In the genomic region with DNA sequence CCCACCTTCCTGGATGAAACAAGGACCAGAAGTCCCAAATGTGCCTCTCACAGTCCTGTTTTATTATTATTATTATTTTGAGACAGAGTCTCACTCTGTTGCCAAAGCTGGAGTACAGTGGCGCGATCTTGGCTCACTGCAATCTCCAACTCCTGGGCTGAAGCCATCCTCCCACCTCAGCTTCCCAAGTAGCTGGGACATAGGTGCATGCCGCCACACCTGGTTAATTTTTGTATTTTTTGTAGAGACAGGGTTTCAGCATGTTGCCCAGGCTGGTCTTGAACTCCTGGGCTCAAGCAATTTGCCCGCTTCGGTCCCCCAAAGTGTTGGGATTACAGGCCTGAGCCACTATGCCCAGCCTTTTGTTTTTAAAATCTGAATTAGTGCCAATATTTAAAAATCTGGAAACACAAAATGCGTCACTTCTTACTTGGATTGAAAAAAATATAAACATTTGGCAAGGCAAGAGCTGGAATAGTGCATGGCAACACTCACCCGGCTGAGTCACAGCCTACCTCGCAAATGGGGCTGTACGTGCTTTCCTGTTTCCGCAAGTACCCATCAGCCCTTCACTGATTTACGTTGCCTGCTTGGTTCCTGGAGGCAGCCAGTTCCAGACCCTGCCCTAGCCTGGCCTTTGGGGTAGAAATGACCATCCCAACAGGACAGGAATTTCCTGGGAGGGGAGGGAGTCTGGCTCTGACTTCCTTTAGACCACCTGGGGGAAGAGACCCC, we compare ENCODE assay signal across 9 cellular contexts. TPM values are rescaled to one million over a fixed set of nuclear protein-coding genes. Genes with fewer than 3 reads are reported as not detected.
DNase-seq lines count a peak whose midpoint lies in the region; ATAC-seq and TF ChIP-seq lines count a peak whose summit lies in the region.
"Had no signal": no experiment of that assay in that cellular context is flagged by ENCODE, and none has a peak within 500 bp of the region (broad histone marks: within the 10 kb centered on the region; RNA-seq: fewer than 3 reads in every experiment).

No MANE protein-coding gene starts in this region.

- no peak for DNase-seq in CD4-positive, alpha-beta T cell
- DNase-seq in SK-N-SH (no peak), fibroblast of the conjunctiva (ENCODE audit: low read depth) (peak; percentile 80), psoas muscle (no peak), NOMO-1 treated with DMSO at 0.1 percent for 48 hours (lab: John Stamatoyannopoulos, UW; ENCODE audit: unreplicated experiment) (no peak), NCI-H446 treated with DMSO at 0.1 percent for 48 hours (lab: John Stamatoyannopoulos, UW) (no peak)
- DNase-seq: activated CD4-positive, alpha-beta T cell treated with anti-CD3 and anti-CD28 coated beads, Interleukin-2, amount 50 U/mL, for 4 hours had no signal

- CTCF ChIA-PET in CD4-positive, alpha-beta T cell (lab: Charles Lee), result interaction anchor here (1.3 kb wide), 1 partner anchor 114 kb away, joined by 3 read pairs; no protein-coding TSS in a partner anchor
- CTCF ChIA-PET in SK-N-SH (lab: Yijun Ruan, JAX), result interaction anchor here (1.1 to 1.4 kb wide), 5 partner anchors 10 to 146 kb away, joined by 3 to 5 read pairs (median 3); a partner anchor contains a TSS

- H3K4me2 ChIP-seq in SK-N-SH, result peak overlapping the region; percentile 52

- 59% methylated on average over 11 of the region's 11 CpGs for WGBS in SK-N-SH (ENCODE audit: low lambda C conversion rate)
- 54 to 59% (median 57%) methylated on average over 11 of the region's 11 CpGs for WGBS in psoas muscle, 3 donors

- no peak overlapping the region for H3K4me3 ChIP-seq in SK-N-SH (ENCODE audit: low read depth in 2 of 2, low read length in 1 of 2)
- no peak overlapping the region for H3K4me3 ChIP-seq in psoas muscle

- H3K27me3 Mint-ChIP-seq in CD4-positive, alpha-beta T cell, result no peaks in the 10 kb centered on the region

- H3K79me2 ChIP-seq in SK-N-SH (ENCODE audit: insufficient read depth), result peaks cover 22% of the 10 kb centered on the region

- H3K36me3 ChIP-seq in SK-N-SH (replicated peaks in 1 of 2; ENCODE audit: control insufficient read depth in 1 of 2, insufficient read depth in 2 of 2, low read length in 1 of 2) (no peaks in the 10 kb centered on the region), psoas muscle (ENCODE audit: insufficient read depth in 1 of 2, low read depth in 1 of 2) (no peaks in the 10 kb centered on the region)

- H3K9me2 ChIP-seq in SK-N-SH, result no peaks in the 10 kb centered on the region

- no peaks in the 10 kb centered on the region; the same call in 1 of the 2 replicates for H4K20me1 ChIP-seq in SK-N-SH (ENCODE audit: insufficient read depth)

- TF ChIP-seq CTCF in CD4-positive, alpha-beta T cell (IDR thresholded peaks at IDR 0.05), result no peak
- TF ChIP-seq CTCF in SK-N-SH (IDR thresholded peaks at IDR 0.05) (no peak), psoas muscle (IDR thresholded peaks at IDR 0.05) (no peak)

- H3K27ac Mint-ChIP-seq in CD4-positive, alpha-beta T cell, result peak overlapping the region; percentile 54

- H3K9me3 ChIP-seq in CD4-positive, alpha-beta T cell (ENCODE audit: control insufficient read depth, low read length), result no peaks in the 10 kb centered on the region
- H3K9me3 ChIP-seq in SK-N-SH (no peaks in the 10 kb centered on the region), psoas muscle (no peaks in the 10 kb centered on the region)

- H3K9ac ChIP-seq in SK-N-SH, result peak overlapping the region; percentile 59

- peaks cover 17% of the 10 kb centered on the region for H3F3A ChIP-seq in SK-N-SH (replicated peaks; ENCODE audit: insufficient read depth)

- no peaks in the 10 kb centered on the region for H3K36me3 Mint-ChIP-seq in CD4-positive, alpha-beta T cell (ENCODE audit: low read depth)

- no peaks in the 10 kb centered on the region for H3K9me3 Mint-ChIP-seq in CD4-positive, alpha-beta T cell

- intact Hi-C loops in CD4-positive, alpha-beta T cell (cut with DNase I, micrococcal nuclease), result loop anchor here in 1 of 2 experiments (5.0 to 10.0 kb wide), 2 partner anchors 58 to 100 kb away; a partner anchor contains a TSS
- intact Hi-C loops in psoas muscle (cut with DNase I), result no loop called here

- TF ChIP-seq EP300 in SK-N-SH (IDR thresholded peaks at IDR 0.05; ENCODE audit: borderline replicate concordance in 1 of 2, low read depth in 1 of 2, low read length in 1 of 2), result peak in 1 of 2 experiments; percentile 9; a peak in 1 of 4 replicates

- peaks cover 28 to 38% of the 10 kb centered on the region in 2 experiments for H3K4me1 ChIP-seq in SK-N-SH (ENCODE audit: control insufficient read depth in 1 of 2, insufficient read depth in 2 of 2, low read depth in 1 of 2, low read length in 1 of 2)
- peaks cover 44% of the 10 kb centered on the region for H3K4me1 ChIP-seq in psoas muscle

- ATAC-seq in CD4-positive, alpha-beta T cell (ENCODE audit: poor library complexity), result no peak
- ATAC-seq in psoas muscle, result no peak
- no peak for ATAC-seq in HG02798 (IDR thresholded peaks at IDR 0.05; ENCODE audit: poor library complexity, unreplicated experiment)
- ATAC-seq in HG03457 (IDR thresholded peaks at IDR 0.05; ENCODE audit: unreplicated experiment), result no peak

- TF ChIP-seq RAD21 in SK-N-SH (IDR thresholded peaks at IDR 0.05; ENCODE audit: low read length), result no peak

- no peak overlapping the region for H3K27ac ChIP-seq in CD4-positive, alpha-beta T cell (ENCODE audit: low read depth, low read length)
- H3K27ac ChIP-seq in SK-N-SH (ENCODE audit: low read depth in 2 of 2, low read length in 1 of 2), result peak overlapping the region; percentile 28 to 98; a peak in 3 of 4 replicates
- peak overlapping the region; percentile 93 for H3K27ac ChIP-seq in psoas muscle

- H2AFZ ChIP-seq in SK-N-SH (ENCODE audit: low read depth), result peak overlapping the region; percentile 94

- H3K4me3 Mint-ChIP-seq in CD4-positive, alpha-beta T cell, result no peak overlapping the region

- POLR2A ChIA-PET in CD4-positive, alpha-beta T cell (lab: Charles Lee), result no interaction called here
- POLR2A ChIA-PET in SK-N-SH (lab: Yijun Ruan, JAX), result no interaction called here

- H3K4me1 Mint-ChIP-seq in CD4-positive, alpha-beta T cell (ENCODE audit: low read depth), result no peaks in the 10 kb centered on the region

- H3K27me3 ChIP-seq in CD4-positive, alpha-beta T cell (ENCODE audit: control insufficient read depth, insufficient read depth, low read length), result no peaks in the 10 kb centered on the region
- H3K27me3 ChIP-seq in SK-N-SH (ENCODE audit: insufficient read depth) (no peaks in the 10 kb centered on the region), psoas muscle (ENCODE audit: insufficient read depth in 3 of 3, low read length in 2 of 3) (no peaks in the 10 kb centered on the region)

TF ChIP-seq in SK-N-SH, 30 proteins besides CTCF, POLR2A, EP300 and RAD21 (continues in another document):
- TF ChIP-seq, protein P1, sequence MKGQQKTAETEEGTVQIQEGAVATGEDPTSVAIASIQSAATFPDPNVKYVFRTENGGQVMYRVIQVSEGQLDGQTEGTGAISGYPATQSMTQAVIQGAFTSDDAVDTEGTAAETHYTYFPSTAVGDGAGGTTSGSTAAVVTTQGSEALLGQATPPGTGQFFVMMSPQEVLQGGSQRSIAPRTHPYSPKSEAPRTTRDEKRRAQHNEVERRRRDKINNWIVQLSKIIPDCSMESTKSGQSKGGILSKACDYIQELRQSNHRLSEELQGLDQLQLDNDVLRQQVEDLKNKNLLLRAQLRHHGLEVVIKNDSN (IDR thresholded peaks at IDR 0.05; ENCODE audit: borderline replicate concordance, low read depth), result no peak
- TF ChIP-seq POLR2AphosphoS5 (IDR thresholded peaks at IDR 0.05; ENCODE audit: low read depth, low read length) (peak; percentile 48; the same call in 1 of the 2 replicates), GABPA (IDR thresholded peaks at IDR 0.05; ENCODE audit: low read depth) (peak; percentile 56), NFIC (IDR thresholded peaks at IDR 0.05; ENCODE audit: borderline replicate concordance) (peak; percentile 67; the same call in 1 of the 2 replicates), EZH2phosphoT487 (IDR thresholded peaks at IDR 0.05; ENCODE audit: borderline replicate concordance, low read depth) (no peak), FOSL2 (IDR thresholded peaks at IDR 0.05; ENCODE audit: borderline replicate concordance, low read depth) (peak; percentile 80), TAF1 (IDR thresholded peaks at IDR 0.05; ENCODE audit: borderline replicate concordance, low read depth, low read length) (peak; percentile 19; the same call in 1 of the 2 replicates), ELF1 (IDR thresholded peaks at IDR 0.05) (peak; percentile 56)
- TF ChIP-seq, protein P2, sequence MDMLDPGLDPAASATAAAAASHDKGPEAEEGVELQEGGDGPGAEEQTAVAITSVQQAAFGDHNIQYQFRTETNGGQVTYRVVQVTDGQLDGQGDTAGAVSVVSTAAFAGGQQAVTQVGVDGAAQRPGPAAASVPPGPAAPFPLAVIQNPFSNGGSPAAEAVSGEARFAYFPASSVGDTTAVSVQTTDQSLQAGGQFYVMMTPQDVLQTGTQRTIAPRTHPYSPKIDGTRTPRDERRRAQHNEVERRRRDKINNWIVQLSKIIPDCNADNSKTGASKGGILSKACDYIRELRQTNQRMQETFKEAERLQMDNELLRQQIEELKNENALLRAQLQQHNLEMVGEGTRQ (IDR thresholded peaks at IDR 0.05; ENCODE audit: borderline replicate concordance, low read depth, low read length), result no peak
- TF ChIP-seq, protein P3, sequence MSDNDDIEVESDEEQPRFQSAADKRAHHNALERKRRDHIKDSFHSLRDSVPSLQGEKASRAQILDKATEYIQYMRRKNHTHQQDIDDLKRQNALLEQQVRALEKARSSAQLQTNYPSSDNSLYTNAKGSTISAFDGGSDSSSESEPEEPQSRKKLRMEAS (IDR thresholded peaks at IDR 0.05; ENCODE audit: low read depth), result peak; percentile 72; the same call in 1 of the 2 replicates

RNA-seq across cellular contexts. Expression of a gene that starts 6.3 kb away (rescaled TPM):
- 1 to 10 TPM; 1.2 to 1.3 TPM for total RNA-seq in CD4-positive, alpha-beta T cell
- polyA plus RNA-seq in SK-N-SH (2012; rRNA removed) (3.0 and 4.0 TPM in 2 replicates), psoas muscle (10 to 100 TPM in 1 of 3 donors, 1 to 10 TPM in 2; 1.9 to 10.5 (median 2.2) TPM)
- polyA plus RNA-seq in SK-N-SH (2012; cell fraction: cytosol; rRNA removed), result 1.8 and 2.6 TPM in 2 replicates
- polyA plus RNA-seq in SK-N-SH (2012; cell fraction: nucleus; rRNA removed), result 6.6 and 8.2 TPM in 2 replicates
- total RNA-seq in psoas muscle, result 1 to 10 TPM; 1.6 to 3.2 (median 1.9) TPM

RNA-seq across cellular contexts. Expression of a gene that starts 56.6 kb away (rescaled TPM):
- 10 to 100 TPM; 12.8 to 13.0 TPM for total RNA-seq in CD4-positive, alpha-beta T cell
- polyA plus RNA-seq in SK-N-SH (2012; rRNA removed) (2.2 and 2.5 TPM in 2 replicates), psoas muscle (1 to 10 TPM; 1.0 to 4.8 (median 2.2) TPM)
- polyA plus RNA-seq in SK-N-SH (2012; cell fraction: cytosol; rRNA removed), result 1.0 and 1.4 TPM in 2 replicates
- polyA plus RNA-seq in SK-N-SH (2012; cell fraction: nucleus; rRNA removed), result 14.5 and 15.5 TPM in 2 replicates
- 1 to 10 TPM; 2.7 to 9.3 (median 5.2) TPM for total RNA-seq in psoas muscle
